15 cellular contexts compared by ENCODE assay signal in genomic region chr3:32310918-32311839, GRCh38.
DNase-seq lines count a peak whose midpoint lies in the region; TF ChIP-seq lines count a peak whose summit lies in the region.
"Had no signal": no experiment of that assay in that cellular context is flagged by ENCODE, and none has a peak within 500 bp of the region (broad histone marks: within the 10 kb centered on the region; RNA-seq: fewer than 3 reads in every experiment).

No MANE protein-coding gene starts in this region.

- H3K27me3 ChIP-seq in brain microvascular endothelial cell (replicated peaks) = no peaks in the 10 kb centered on the region
- H3K27me3 ChIP-seq: upper lobe of left lung had no signal

- H3K27ac ChIP-seq in brain microvascular endothelial cell = no peak overlapping the region
- H3K27ac ChIP-seq: upper lobe of left lung had no signal

- no peak overlapping the region for H3K4me3 ChIP-seq in brain microvascular endothelial cell (ENCODE audit: low read depth, low read length)
- H3K4me3 ChIP-seq: upper lobe of left lung had no signal

- in situ Hi-C loops in brain microvascular endothelial cell (cut with HindIII; ENCODE audit: low pct_ligation_motif_present, low sequenced_read_pairs) = no loop called here

- no peak for TF ChIP-seq CTCF in brain microvascular endothelial cell (IDR thresholded peaks at IDR 0.05; ENCODE audit: low read depth, low read length, missing control alignments)

- DNase-seq in NCI-H2029 treated with DMSO at 0.1 percent for 48 hours (lab: John Stamatoyannopoulos, UW) = peak; percentile 36
- DNase-seq in NCI-H2029 (lab: John Stamatoyannopoulos, UW) = no peak
- DNase-seq in NCI-H446 treated with DMSO at 0.1 percent for 48 hours (lab: John Stamatoyannopoulos, UW) = peak; percentile 71
- DNase-seq in cerebellum (ENCODE audit: low spot score) = peak; percentile 73
- DNase-seq in occipital lobe (lab: John Stamatoyannopoulos, UW) = peak; percentile 9
- no peak for DNase-seq in activated CD8-positive, alpha-beta memory T cell treated with anti-CD3 and anti-CD28 coated beads, Interleukin-2, amount 50 U/mL, for 4 hours
- DNase-seq in brain microvascular endothelial cell = no peak
- no peak for DNase-seq in mesenteric fat pad (ENCODE audit: low spot score)
- DNase-seq: activated CD4-positive, alpha-beta T cell treated with anti-CD3 and anti-CD28 coated beads, Interleukin-2, amount 10 ng/mL, durations not matched to agents 7 days and 5 days; activated naive CD4-positive, alpha-beta T cell treated with anti-CD3 and anti-CD28 coated beads, Interleukin-2, amount 10 ng/mL, durations not matched to agents 7 days and 5 days; activated T-cell treated with anti-CD3 and anti-CD28 coated beads for 4 hours; foreskin melanocyte; H7; stimulated activated naive CD8-positive, alpha-beta T cell treated with anti-CD3 and anti-CD28 coated beads, Interleukin-15, Interleukin-2, amounts not matched to agents 100 U/mL and 50 U/mL, for 24 hours; upper lobe of left lung had no signal

- H3K36me3 ChIP-seq in brain microvascular endothelial cell (replicated peaks) = no peaks in the 10 kb centered on the region
- H3K36me3 ChIP-seq: upper lobe of left lung had no signal

Comparison
In these comparisons a context has a peak if more than half of its experiments do, and no peak if none do; other contexts are left out.
1. DNase-seq: peak in NCI-H2029 treated with DMSO at 0.1 percent for 48 hours (single experiment), NCI-H446 treated with DMSO at 0.1 percent for 48 hours (single experiment), cerebellum (single experiment) and occipital lobe (single experiment); none in NCI-H2029 (single experiment), activated CD8-positive, alpha-beta memory T cell treated with anti-CD3 and anti-CD28 coated beads, Interleukin-2, amount 50 U/mL, for 4 hours (single experiment), brain microvascular endothelial cell (single experiment) and mesenteric fat pad (single experiment).